In the genomic region with DNA sequence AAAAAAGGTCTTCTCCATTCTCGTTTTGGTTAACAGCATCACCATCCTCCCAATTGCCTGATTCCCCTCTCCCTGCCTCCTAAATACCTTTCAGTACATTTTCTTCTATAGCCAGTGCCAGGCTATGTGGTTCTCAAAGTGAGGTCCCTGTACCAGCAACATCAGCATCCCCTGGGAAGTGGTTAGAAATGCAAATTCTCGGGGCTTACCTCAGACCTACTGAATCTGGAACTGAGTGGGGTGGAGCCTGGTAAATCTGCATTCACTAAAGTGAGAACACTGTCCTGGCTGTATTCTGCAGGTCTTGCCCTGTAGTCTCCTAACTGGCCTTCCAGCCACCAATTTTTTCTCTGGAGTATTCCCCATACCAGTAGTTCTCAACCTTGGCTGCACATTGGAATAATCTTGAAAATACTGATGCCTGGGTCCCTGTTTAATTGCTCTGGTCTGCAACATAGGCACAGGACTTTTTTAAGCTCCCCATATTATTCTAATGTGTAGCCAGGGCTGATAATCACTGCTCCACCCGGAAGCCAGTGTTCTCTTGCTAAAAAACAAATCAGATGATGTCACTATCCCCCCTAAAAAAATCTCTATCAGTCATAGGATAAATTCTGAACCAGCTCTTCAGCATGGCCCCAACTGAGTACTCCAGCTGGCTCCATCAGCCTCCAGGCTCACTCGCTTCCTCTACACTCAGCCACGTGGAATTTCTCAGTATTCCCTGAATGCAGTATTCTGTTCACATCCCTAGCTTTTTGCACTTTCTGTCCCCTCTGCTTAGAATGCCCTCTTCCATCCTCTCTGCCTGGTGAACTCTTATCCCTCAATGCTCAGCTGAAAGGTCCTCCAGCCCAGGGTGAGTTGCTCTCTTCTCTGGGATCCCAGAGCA, we compare ENCODE assay signal across 11 cellular contexts.
DNase-seq lines count a peak whose midpoint lies in the region; ATAC-seq, FAIRE-seq and TF ChIP-seq lines count a peak whose summit lies in the region.
"Had no signal": no experiment of that assay in that cellular context is flagged by ENCODE, and none has a peak within 500 bp of the region (broad histone marks: within the 10 kb centered on the region; RNA-seq: fewer than 3 reads in every experiment).

No MANE protein-coding gene starts in this region.

- no peak overlapping the region for H2AFZ ChIP-seq in mammary epithelial cell (ENCODE audit: low read depth, low read length)

- TF ChIP-seq EP300 in ovary (IDR thresholded peaks at IDR 0.05): no peak

- dilution Hi-C loops in mammary epithelial cell (cut with HindIII; ENCODE audit: low sequenced_read_pairs): no loop called here

- ATAC-seq in GM21390 (IDR thresholded peaks at IDR 0.05; ENCODE audit: unreplicated experiment) (peak; percentile 92), HG03064 (IDR thresholded peaks at IDR 0.05; ENCODE audit: low read depth, unreplicated experiment) (peak; percentile 84), left lung (no peak)

- TF ChIP-seq CTCF in left lung (IDR thresholded peaks at IDR 0.05): no peak
- no peak for TF ChIP-seq CTCF in mammary epithelial cell (conservative IDR thresholded peaks at IDR 0.05 in 1 of 2, IDR thresholded peaks at IDR 0.05 in 1 of 2; ENCODE audit: extremely low read depth in 1 of 2, insufficient read depth in 1 of 2, low read depth in 1 of 2, low read length in 2 of 2)
- no peak for TF ChIP-seq CTCF in ovary (IDR thresholded peaks at IDR 0.05)

- H3K4me3 ChIP-seq in adipocyte (ENCODE audit: low read length) (no peak overlapping the region), small intestine (ENCODE audit: low read depth in 1 of 2, low read length in 2 of 2) (no peak overlapping the region), left lung (no peak overlapping the region), mammary epithelial cell (replicated peaks in 1 of 3; ENCODE audit: insufficient read depth in 1 of 3, low read depth in 2 of 3, low read length in 3 of 3) (no peak overlapping the region), ovary (no peak overlapping the region)
- H3K4me3 ChIP-seq: BLaER1, uterus had no signal

- no TSS peak for BruUV-seq in mammary epithelial cell (replicated peaks; lab: Mats Ljungman, UMichigan)

- H3K36me3 ChIP-seq in adipocyte (ENCODE audit: control insufficient read depth, insufficient read depth, low read length, severe bottlenecking) (no peaks in the 10 kb centered on the region), small intestine (ENCODE audit: control insufficient read depth in 2 of 2, insufficient read depth in 2 of 2, low read length in 2 of 2) (no peaks in the 10 kb centered on the region), left lung (no peaks in the 10 kb centered on the region), mammary epithelial cell (ENCODE audit: insufficient read depth, low read length) (no peaks in the 10 kb centered on the region), ovary (no peaks in the 10 kb centered on the region)
- H3K36me3 ChIP-seq: BLaER1, uterus had no signal

- WGBS in small intestine, 3 donors: 64 to 72% (median 70%) methylated on average over 5 of the region's 5 CpGs
- 74% methylated on average over 5 of the region's 5 CpGs for WGBS in mammary epithelial cell (ENCODE audit: low coverage, missing lambda C conversion rate)
- WGBS in ovary, 3 donors: 54 to 74% (median 59%) methylated on average over 5 of the region's 5 CpGs

- no peak for TF ChIP-seq POLR2A in GM12892 (IDR thresholded peaks at IDR 0.05; ENCODE audit: low read depth, low read length)
- no peak for TF ChIP-seq POLR2A in ovary (IDR thresholded peaks at IDR 0.05)

- H4K20me1 ChIP-seq in mammary epithelial cell (ENCODE audit: insufficient read depth, low read length): no peaks in the 10 kb centered on the region
- H4K20me1 ChIP-seq: BLaER1 had no signal

- CTCF ChIA-PET in mammary epithelial cell (lab: Charles Lee; ENCODE audit: low non-redundant PET): no interaction called here

- no peaks in the 10 kb centered on the region for H3K9me3 ChIP-seq in adipocyte (ENCODE audit: control insufficient read depth, low read length)
- H3K9me3 ChIP-seq in small intestine (ENCODE audit: control insufficient read depth, low read depth): no peaks in the 10 kb centered on the region
- no peaks in the 10 kb centered on the region for H3K9me3 ChIP-seq in left lung
- no peaks in the 10 kb centered on the region for H3K9me3 ChIP-seq in mammary epithelial cell (replicated peaks; ENCODE audit: insufficient read depth, low read length)
- H3K9me3 ChIP-seq in ovary: no peaks in the 10 kb centered on the region
- H3K9me3 ChIP-seq: BLaER1, uterus had no signal

- in situ Hi-C loops in mammary epithelial cell (cut with MboI; ENCODE audit: low sequenced_read_pairs in 2 of 2): no loop called here

- H3K79me2 ChIP-seq in mammary epithelial cell (ENCODE audit: insufficient read depth, low read length): no peaks in the 10 kb centered on the region

- H3K27ac ChIP-seq in small intestine (ENCODE audit: low read depth in 1 of 2, low read length in 1 of 2) (no peak overlapping the region), left lung (no peak overlapping the region), mammary epithelial cell (ENCODE audit: insufficient read depth, low read depth, low read length) (no peak overlapping the region), ovary (no peak overlapping the region)
- H3K27ac ChIP-seq: BLaER1, uterus had no signal

- no peak for DNase-seq in GM12892 (ENCODE audit: insufficient read length)
- DNase-seq in adipocyte (ENCODE audit: low read depth): peak; percentile 21
- no peak for DNase-seq in small intestine
- no peak for DNase-seq in left lung
- no peak for DNase-seq in mammary epithelial cell
- no peak for DNase-seq in ovary
- DNase-seq: stimulated activated CD4-positive, alpha-beta T cell treated with anti-CD3 and anti-CD28 coated beads, Interleukin-2, amount 100 ng/mL, for 48 hours; uterus had no signal

- H3K9ac ChIP-seq in adipocyte (ENCODE audit: low read length) (no peak overlapping the region), mammary epithelial cell (ENCODE audit: insufficient read depth, low read length) (no peak overlapping the region)
- H3K9ac ChIP-seq: BLaER1 had no signal

- H3K4me2 ChIP-seq in mammary epithelial cell (ENCODE audit: insufficient read depth, low read depth, low read length): no peak overlapping the region
- H3K4me2 ChIP-seq: BLaER1 had no signal

- H3K27me3 ChIP-seq in adipocyte (replicated peaks; ENCODE audit: control insufficient read depth, insufficient read depth, low read length) (no peaks in the 10 kb centered on the region), small intestine (ENCODE audit: control insufficient read depth in 2 of 2, insufficient read depth in 2 of 2, low read length in 2 of 2) (no peaks in the 10 kb centered on the region), left lung (peaks cover 0 to 8% of the 10 kb centered on the region in 2 donors), mammary epithelial cell (ENCODE audit: insufficient read depth, low read length) (no peaks in the 10 kb centered on the region), ovary (no peaks in the 10 kb centered on the region)
- H3K27me3 ChIP-seq: BLaER1, uterus had no signal

- intact Hi-C loops in left lung (cut with DNase I) (no loop called here), mammary epithelial cell (cut with micrococcal nuclease) (no loop called here), ovary (cut with DNase I) (no loop called here)

- FAIRE-seq in GM12892 (lab: Jason Lieb, UNC): peak; percentile 84
- no peak for FAIRE-seq in small intestine (lab: Jason Lieb, UNC)

- H3K4me1 ChIP-seq in adipocyte (ENCODE audit: control insufficient read depth, insufficient read depth, low read length) (peaks cover 9% of the 10 kb centered on the region), small intestine (ENCODE audit: control insufficient read depth in 2 of 2, insufficient read depth in 1 of 2, low read depth in 1 of 2, low read length in 1 of 2) (peaks cover 0 to 3% of the 10 kb centered on the region in 2 donors), left lung (peaks cover 2 to 4% of the 10 kb centered on the region in 2 donors), mammary epithelial cell (ENCODE audit: insufficient read depth, low read length) (peaks cover 9% of the 10 kb centered on the region), ovary (ENCODE audit: insufficient read depth) (peaks cover 5% of the 10 kb centered on the region)
- H3K4me1 ChIP-seq: uterus had no signal
